ENCODE assay signal across 17 cellular contexts in genomic region chr2:21270658-21271057, GRCh38.
A peak's percentile ranks its signal among the peaks of the same experiment; 100 is the strongest.
DNase-seq lines count a peak whose midpoint lies in the region; ATAC-seq, FAIRE-seq and TF ChIP-seq lines count a peak whose summit lies in the region.
"Had no signal": no experiment of that assay in that cellular context is flagged by ENCODE, and none has a peak within 500 bp of the region (broad histone marks: within the 10 kb centered on the region; RNA-seq: fewer than 3 reads in every experiment).

No MANE protein-coding gene starts in this region.

- H4K20me1 ChIP-seq in hepatocyte (ENCODE audit: insufficient read depth, poor library complexity, severe bottlenecking) (no peaks in the 10 kb centered on the region), MM.1S (ENCODE audit: insufficient read depth, low read length) (no peaks in the 10 kb centered on the region)
- H4K20me1 ChIP-seq: BLaER1 treated with 17β-estradiol and CSF1 and Interleukin-3, amounts not matched to agents 10 nM and 100 nM had no signal

- TF ChIP-seq POLR2A in vagina (IDR thresholded peaks at IDR 0.05) = no peak

- H3K27me3 ChIP-seq in hepatocyte (peaks cover 18% of the 10 kb centered on the region), vagina (no peaks in the 10 kb centered on the region), MM.1S (replicated peaks; ENCODE audit: insufficient read depth, low read length) (no peaks in the 10 kb centered on the region)
- H3K27me3 ChIP-seq: BLaER1 treated with 17β-estradiol and CSF1 and Interleukin-3, amounts not matched to agents 10 nM and 100 nM; esophagus squamous epithelium had no signal

- H3K79me2 ChIP-seq in hepatocyte (no peaks in the 10 kb centered on the region), MM.1S (ENCODE audit: low read length) (no peaks in the 10 kb centered on the region)

- H3K36me3 ChIP-seq in hepatocyte (replicated peaks; ENCODE audit: insufficient read depth, low read depth) (no peaks in the 10 kb centered on the region), vagina (no peaks in the 10 kb centered on the region), MM.1S (replicated peaks; ENCODE audit: insufficient read depth, low read length) (no peaks in the 10 kb centered on the region)
- H3K36me3 ChIP-seq: BLaER1 treated with 17β-estradiol and CSF1 and Interleukin-3, amounts not matched to agents 10 nM and 100 nM; esophagus squamous epithelium; SJCRH30 had no signal

- H3K4me3 ChIP-seq in hepatocyte (no peak overlapping the region), vagina (no peak overlapping the region), MM.1S (ENCODE audit: low read length) (no peak overlapping the region)
- H3K4me3 ChIP-seq: BLaER1 treated with 17β-estradiol and CSF1 and Interleukin-3, amounts not matched to agents 10 nM and 100 nM; esophagus squamous epithelium; SJCRH30 had no signal

- DNase-seq in hepatocyte (ENCODE audit: low spot score) (peak; percentile 12), pons (ENCODE audit: low spot score) (peak; percentile 66), vagina (ENCODE audit: extremely low spot score in 2 of 2) (peak in 1 of 2 donors; percentile 91), NCI-H69 (lab: John Stamatoyannopoulos, UW) (no peak), MM.1S (no peak)
- DNase-seq: activated CD4-positive, alpha-beta T cell treated with anti-CD3 and anti-CD28 coated beads for 1 hour; activated naive CD4-positive, alpha-beta T cell; dermis blood vessel endothelial cell; esophagus squamous epithelium; NCI-H1930; NCI-H510A treated with DMSO at 0.1 percent for 48 hours; SJCRH30 had no signal

- no peak overlapping the region for H3K9ac ChIP-seq in MM.1S (ENCODE audit: low read length)
- H3K9ac ChIP-seq: BLaER1 treated with 17β-estradiol and CSF1 and Interleukin-3, amounts not matched to agents 10 nM and 100 nM had no signal

- H3K9me3 ChIP-seq in hepatocyte (ENCODE audit: low read depth) = no peaks in the 10 kb centered on the region
- no peaks in the 10 kb centered on the region for H3K9me3 ChIP-seq in vagina
- H3K9me3 ChIP-seq in MM.1S (replicated peaks; ENCODE audit: insufficient read depth, low read length) = no peaks in the 10 kb centered on the region
- H3K9me3 ChIP-seq: BLaER1 treated with 17β-estradiol and CSF1 and Interleukin-3, amounts not matched to agents 10 nM and 100 nM; esophagus squamous epithelium; SJCRH30 had no signal

- H3K27ac ChIP-seq in hepatocyte = peak overlapping the region; percentile 22
- H3K27ac ChIP-seq in vagina = peak overlapping the region; percentile 27
- no peak overlapping the region for H3K27ac ChIP-seq in MM.1S (ENCODE audit: low read length)
- H3K27ac ChIP-seq: BLaER1 treated with 17β-estradiol and CSF1 and Interleukin-3, amounts not matched to agents 10 nM and 100 nM; SJCRH30 had no signal

- no peak for ATAC-seq in HG03039 (IDR thresholded peaks at IDR 0.05; ENCODE audit: unreplicated experiment)
- ATAC-seq: HCT116 had no signal

- intact Hi-C loops in vagina (cut with DNase I) = no loop called here

- no peaks in the 10 kb centered on the region for H3K9me2 ChIP-seq in hepatocyte (replicated peaks; ENCODE audit: insufficient read depth)
- no peaks in the 10 kb centered on the region for H3K9me2 ChIP-seq in MM.1S (replicated peaks; ENCODE audit: insufficient read depth, low read length)

- peak overlapping the region; percentile 51 for H3K4me2 ChIP-seq in hepatocyte
- no peak overlapping the region for H3K4me2 ChIP-seq in MM.1S (ENCODE audit: low read depth, low read length)
- H3K4me2 ChIP-seq: BLaER1 treated with 17β-estradiol and CSF1 and Interleukin-3, amounts not matched to agents 10 nM and 100 nM had no signal

- 47% methylated on average over 5 of the region's 5 CpGs for WGBS in hepatocyte (ENCODE audit: low lambda C conversion rate, missing lambda C conversion rate)

- peaks cover 34% of the 10 kb centered on the region for H3K4me1 ChIP-seq in hepatocyte (ENCODE audit: insufficient read depth)
- H3K4me1 ChIP-seq in vagina = peaks cover 19% of the 10 kb centered on the region
- H3K4me1 ChIP-seq in MM.1S (ENCODE audit: low read length) = no peaks in the 10 kb centered on the region
- H3K4me1 ChIP-seq: esophagus squamous epithelium, SJCRH30 had no signal

- FAIRE-seq in endometrium (lab: Jason Lieb, UNC) = peak; percentile 89
- FAIRE-seq: astrocyte had no signal

- TF ChIP-seq CTCF in hepatocyte (IDR thresholded peaks at IDR 0.05; ENCODE audit: poor library complexity) = no peak
- no peak for TF ChIP-seq CTCF in vagina (IDR thresholded peaks at IDR 0.05)
- no peak for TF ChIP-seq CTCF in MM.1S (IDR thresholded peaks at IDR 0.05; ENCODE audit: low read length)

- no peak overlapping the region for H2AFZ ChIP-seq in hepatocyte
- no peak overlapping the region for H2AFZ ChIP-seq in MM.1S (ENCODE audit: low read length)

- H3F3A ChIP-seq in MM.1S (ENCODE audit: insufficient read depth, low read length) = no peaks in the 10 kb centered on the region

Comparison
In these comparisons a context has a peak if more than half of its experiments do, and no peak if none do; other contexts are left out.
1. DNase-seq: peak in hepatocyte (single experiment) and pons (single experiment); none in NCI-H69 (single experiment) and MM.1S (single experiment).